1 cellular context compared by ENCODE assay signal in genomic region chr1:21435646-21436487, GRCh38.
TF ChIP-seq lines count a peak whose summit lies in the region.

No MANE protein-coding gene starts in this region.

TF ChIP-seq in H1, 55 proteins besides CTCF, POLR2A, EP300 and RAD21:
- TF ChIP-seq PHF8 (conservative IDR thresholded peaks at IDR 0.05; ENCODE audit: low read depth, low read length) (no peak), MAX (IDR thresholded peaks at IDR 0.05) (no peak), CEBPB (IDR thresholded peaks at IDR 0.05; ENCODE audit: low read depth, low read length) (no peak)
TF ChIP-seq in H1: peak in this region for 0.
